35 cellular contexts compared by ENCODE assay signal in the genomic region with DNA sequence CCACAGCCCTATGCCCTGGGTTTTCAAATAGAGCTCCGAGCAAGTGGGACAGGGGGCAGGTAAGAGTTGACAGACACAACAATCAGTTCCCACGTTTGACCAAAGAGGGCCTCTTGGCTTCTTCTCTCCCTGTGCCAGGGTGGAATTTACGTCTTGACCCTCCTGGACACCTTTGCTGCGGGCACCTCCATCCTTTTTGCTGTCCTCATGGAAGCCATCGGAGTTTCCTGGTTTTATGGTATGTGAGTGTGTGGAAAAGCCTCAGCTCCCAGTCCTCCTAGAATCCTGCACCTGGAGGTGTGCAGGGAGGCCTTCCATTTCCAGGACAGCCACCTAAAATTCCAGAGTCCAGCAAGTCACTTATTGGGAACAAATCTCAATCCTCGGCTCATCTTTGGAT. TPM values are rescaled to one million over a fixed set of nuclear protein-coding genes. Genes with fewer than 3 reads are reported as not detected.
"Had no signal": no experiment of that assay in that cellular context is flagged by ENCODE, and none has a peak within 500 bp of the region (broad histone marks: within the 10 kb centered on the region; RNA-seq: fewer than 3 reads in every experiment).

No MANE protein-coding gene starts in this region.

- H3K27me3 ChIP-seq: ascending aorta had no signal

- H3K9me3 ChIP-seq: ascending aorta had no signal

- H3K27ac ChIP-seq: ascending aorta, VCaP had no signal

- DNase-seq: activated CD4-positive, alpha-beta memory T cell treated with anti-CD3 and anti-CD28 coated beads, Interleukin-2, amount 10 ng/mL, durations not matched to agents 7 days and 5 days; activated CD4-positive, alpha-beta T cell treated with anti-CD3 and anti-CD28 coated beads for 1 hour; activated CD4-positive, alpha-beta T cell treated with anti-CD3 and anti-CD28 coated beads for 36 hours; activated CD4-positive, alpha-beta T cell treated with anti-CD3 and anti-CD28 coated beads for 48 hours; activated CD4-positive, alpha-beta T cell treated with anti-CD3 and anti-CD28 coated beads, Interleukin-2, amount 10 ng/mL, durations not matched to agents 7 days and 5 days; activated CD4-positive, alpha-beta T cell treated with anti-CD3 and anti-CD28 coated beads, Interleukin-2, amount 50 U/mL, for 48 hours; activated CD4-positive, CD25-positive, alpha-beta regulatory T cell; activated CD8-positive, alpha-beta memory T cell treated with anti-CD3 and anti-CD28 coated beads for 24 hours; activated CD8-positive, alpha-beta memory T cell treated with anti-CD3 and anti-CD28 coated beads, Interleukin-2, amount 10 ng/mL, durations not matched to agents 7 days and 5 days; activated CD8-positive, alpha-beta memory T cell treated with anti-CD3 and anti-CD28 coated beads, Interleukin-2, amount 50 U/mL, for 48 hours; activated CD8-positive, alpha-beta T cell treated with anti-CD3 and anti-CD28 coated beads, Interleukin-2, amount 10 ng/mL, durations not matched to agents 7 days and 5 days; activated effector memory CD4-positive, alpha-beta T cell treated with Interleukin-2 at 50 U/mL for 16 hours; activated gamma-delta T cell; activated naive CD4-positive, alpha-beta T cell treated with anti-CD3 and anti-CD28 coated beads, Interleukin-2, amount 10 ng/mL, durations not matched to agents 7 days and 5 days; activated naive CD4-positive, alpha-beta T cell treated with Interleukin-2 at 50 U/mL for 16 hours; activated naive CD8-positive, alpha-beta T cell treated with anti-CD3 and anti-CD28 coated beads, Interleukin-2, amount 10 ng/mL, durations not matched to agents 7 days and 5 days; activated naive CD8-positive, alpha-beta T cell treated with anti-CD3 and anti-CD28 coated beads, Interleukin-2, amount 50 U/mL, for 24 hours; activated T-cell treated with anti-CD3 and anti-CD28 coated beads, Interleukin-2, amount 50 U/mL, for 24 hours; activated T-cell treated with anti-CD3 and anti-CD28 coated beads, Interleukin-2, amount 50 U/mL, for 48 hours; amygdala; anterior cingulate cortex; central memory CD4-positive, alpha-beta T cell; T-helper 1 cell; T-helper 2 cell; T-helper 9 cell had no signal

- ATAC-seq: activated CD4-positive, alpha-beta T cell treated with anti-CD3 and anti-CD28 coated beads for 36 hours; activated CD4-positive, CD25-positive, alpha-beta regulatory T cell treated with anti-CD3 and anti-CD28 coated beads, Interleukin-2, amount 50 U/mL, for 24 hours; activated CD8-positive, alpha-beta memory T cell treated with anti-CD3 and anti-CD28 coated beads, Interleukin-2, amount 10 ng/mL, durations not matched to agents 7 days and 5 days; activated CD8-positive, alpha-beta T cell treated with anti-CD3 and anti-CD28 coated beads, Interleukin-2, amount 10 ng/mL, durations not matched to agents 7 days and 5 days; activated naive CD8-positive, alpha-beta T cell treated with anti-CD3 and anti-CD28 coated beads, Interleukin-2, amount 50 U/mL, for 24 hours had no signal

- H3K4me1 Mint-ChIP-seq: activated naive CD4-positive, alpha-beta T cell treated with anti-CD3 and anti-CD28 coated beads, Interleukin-2, amount 50 U/mL, for 24 hours; activated naive CD8-positive, alpha-beta T cell treated with anti-CD3 and anti-CD28 coated beads, Interleukin-2, amount 50 U/mL, for 24 hours; brain had no signal

- H3K36me3 Mint-ChIP-seq: activated CD8-positive, alpha-beta memory T cell treated with anti-CD3 and anti-CD28 coated beads, Interleukin-2, amount 10 ng/mL, durations not matched to agents 7 days and 5 days; activated naive CD4-positive, alpha-beta T cell treated with anti-CD3 and anti-CD28 coated beads, Interleukin-2, amount 10 ng/mL, durations not matched to agents 7 days and 5 days; activated naive CD4-positive, alpha-beta T cell treated with anti-CD3 and anti-CD28 coated beads, Interleukin-2, amount 50 U/mL, for 24 hours; activated naive CD8-positive, alpha-beta T cell; activated naive CD8-positive, alpha-beta T cell treated with anti-CD3 and anti-CD28 coated beads, Interleukin-2, amount 10 ng/mL, durations not matched to agents 7 days and 5 days; brain had no signal

- H3K4me3 ChIP-seq: ascending aorta had no signal

- H3K4me1 ChIP-seq: ascending aorta had no signal

- H3K4me3 Mint-ChIP-seq: activated CD4-positive, alpha-beta memory T cell treated with anti-CD3 and anti-CD28 coated beads, Interleukin-2, amount 10 ng/mL, durations not matched to agents 7 days and 5 days; activated CD4-positive, alpha-beta T cell treated with anti-CD3 and anti-CD28 coated beads for 36 hours; activated CD4-positive, alpha-beta T cell treated with anti-CD3 and anti-CD28 coated beads, Interleukin-2, amount 10 ng/mL, durations not matched to agents 7 days and 5 days; activated CD8-positive, alpha-beta memory T cell treated with anti-CD3 and anti-CD28 coated beads, Interleukin-2, amount 10 ng/mL, durations not matched to agents 7 days and 5 days; activated CD8-positive, alpha-beta T cell treated with anti-CD3 and anti-CD28 coated beads, Interleukin-2, amount 10 ng/mL, durations not matched to agents 7 days and 5 days; activated naive CD4-positive, alpha-beta T cell treated with anti-CD3 and anti-CD28 coated beads, Interleukin-2, amount 10 ng/mL, durations not matched to agents 7 days and 5 days; activated naive CD4-positive, alpha-beta T cell treated with anti-CD3 and anti-CD28 coated beads, Interleukin-2, amount 50 U/mL, for 24 hours; activated naive CD8-positive, alpha-beta T cell; activated naive CD8-positive, alpha-beta T cell treated with anti-CD3 and anti-CD28 coated beads, Interleukin-2, amount 10 ng/mL, durations not matched to agents 7 days and 5 days; activated naive CD8-positive, alpha-beta T cell treated with anti-CD3 and anti-CD28 coated beads, Interleukin-2, amount 50 U/mL, for 24 hours; activated T-cell treated with anti-CD3 and anti-CD28 coated beads, Interleukin-2, amount 50 U/mL, for 24 hours; brain; T-helper 1 cell treated with Interleukin-12 subunit alpha and Interleukin-12 subunit beta and Interleukin-4 antibody, amounts not matched to agents 30 μg/mL and 1 μg/mL, for 36 hours; T-helper 2 cell treated with Interferon-gamma antibody and Interleukin-4, amounts not matched to agents 5 μg/mL and 100 μg/mL, for 36 hours had no signal

- H3K27ac Mint-ChIP-seq: activated CD4-positive, alpha-beta memory T cell treated with anti-CD3 and anti-CD28 coated beads, Interleukin-2, amount 10 ng/mL, durations not matched to agents 7 days and 5 days; activated CD4-positive, alpha-beta T cell treated with anti-CD3 and anti-CD28 coated beads for 36 hours; activated CD4-positive, alpha-beta T cell treated with anti-CD3 and anti-CD28 coated beads, Interleukin-2, amount 10 ng/mL, durations not matched to agents 7 days and 5 days; activated CD8-positive, alpha-beta memory T cell treated with anti-CD3 and anti-CD28 coated beads, Interleukin-2, amount 10 ng/mL, durations not matched to agents 7 days and 5 days; activated CD8-positive, alpha-beta T cell treated with anti-CD3 and anti-CD28 coated beads, Interleukin-2, amount 10 ng/mL, durations not matched to agents 7 days and 5 days; activated naive CD4-positive, alpha-beta T cell treated with anti-CD3 and anti-CD28 coated beads, Interleukin-2, amount 10 ng/mL, durations not matched to agents 7 days and 5 days; activated naive CD4-positive, alpha-beta T cell treated with anti-CD3 and anti-CD28 coated beads, Interleukin-2, amount 50 U/mL, for 24 hours; activated naive CD8-positive, alpha-beta T cell; activated naive CD8-positive, alpha-beta T cell treated with anti-CD3 and anti-CD28 coated beads, Interleukin-2, amount 10 ng/mL, durations not matched to agents 7 days and 5 days; activated naive CD8-positive, alpha-beta T cell treated with anti-CD3 and anti-CD28 coated beads, Interleukin-2, amount 50 U/mL, for 24 hours; activated T-cell treated with anti-CD3 and anti-CD28 coated beads, Interleukin-2, amount 50 U/mL, for 24 hours; activated T-helper 2 cell treated with anti-CD3 and anti-CD28 coated beads, Interferon-gamma antibody, Interleukin-2, Interleukin-4, amounts not matched to agents 10 μg/mL and 5 μg/mL and 100 μg/mL, durations not matched to agents 14 hours and 24 hours and 36 hours; brain; T-helper 1 cell treated with Interleukin-12 subunit alpha and Interleukin-12 subunit beta and Interleukin-4 antibody, amounts not matched to agents 30 μg/mL and 1 μg/mL, for 36 hours; T-helper 2 cell treated with Interferon-gamma antibody and Interleukin-4, amounts not matched to agents 5 μg/mL and 100 μg/mL, for 36 hours had no signal

- H3K36me3 ChIP-seq: ascending aorta had no signal

- H3K27me3 Mint-ChIP-seq: activated CD4-positive, alpha-beta memory T cell treated with anti-CD3 and anti-CD28 coated beads, Interleukin-2, amount 10 ng/mL, durations not matched to agents 7 days and 5 days; activated CD4-positive, alpha-beta T cell treated with anti-CD3 and anti-CD28 coated beads, Interleukin-2, amount 10 ng/mL, durations not matched to agents 7 days and 5 days; activated naive CD8-positive, alpha-beta T cell treated with anti-CD3 and anti-CD28 coated beads, Interleukin-2, amount 10 ng/mL, durations not matched to agents 7 days and 5 days; activated T-cell treated with anti-CD3 and anti-CD28 coated beads, Interleukin-2, amount 50 U/mL, for 24 hours had no signal

- H3K9me3 Mint-ChIP-seq: activated CD4-positive, alpha-beta memory T cell treated with anti-CD3 and anti-CD28 coated beads, Interleukin-2, amount 10 ng/mL, durations not matched to agents 7 days and 5 days; activated CD4-positive, alpha-beta T cell treated with anti-CD3 and anti-CD28 coated beads, Interleukin-2, amount 10 ng/mL, durations not matched to agents 7 days and 5 days; activated naive CD4-positive, alpha-beta T cell treated with anti-CD3 and anti-CD28 coated beads, Interleukin-2, amount 10 ng/mL, durations not matched to agents 7 days and 5 days; activated naive CD4-positive, alpha-beta T cell treated with anti-CD3 and anti-CD28 coated beads, Interleukin-2, amount 50 U/mL, for 24 hours; activated naive CD8-positive, alpha-beta T cell treated with anti-CD3 and anti-CD28 coated beads, Interleukin-2, amount 10 ng/mL, durations not matched to agents 7 days and 5 days; activated naive CD8-positive, alpha-beta T cell treated with anti-CD3 and anti-CD28 coated beads, Interleukin-2, amount 50 U/mL, for 24 hours; activated T-cell treated with anti-CD3 and anti-CD28 coated beads, Interleukin-2, amount 50 U/mL, for 24 hours; activated T-helper 2 cell treated with anti-CD3 and anti-CD28 coated beads, Interferon-gamma antibody, Interleukin-2, Interleukin-4, amounts not matched to agents 10 μg/mL and 5 μg/mL and 100 μg/mL, durations not matched to agents 14 hours and 24 hours and 36 hours; brain; T-helper 1 cell treated with Interleukin-12 subunit alpha and Interleukin-12 subunit beta and Interleukin-4 antibody, amounts not matched to agents 30 μg/mL and 1 μg/mL, for 36 hours; T-helper 2 cell treated with Interferon-gamma antibody and Interleukin-4, amounts not matched to agents 5 μg/mL and 100 μg/mL, for 36 hours had no signal

RNA-seq across cellular contexts. Expression of a gene that starts 42.5 kb away (rescaled TPM):
- total RNA-seq: activated CD4-positive, alpha-beta memory T cell treated with anti-CD3 and anti-CD28 coated beads, Interleukin-2, amount 10 ng/mL, durations not matched to agents 7 days and 5 days; activated CD4-positive, alpha-beta T cell treated with anti-CD3 and anti-CD28 coated beads for 36 hours; activated CD4-positive, alpha-beta T cell treated with anti-CD3 and anti-CD28 coated beads, Interleukin-2, amount 10 ng/mL, durations not matched to agents 7 days and 5 days; activated CD8-positive, alpha-beta memory T cell treated with anti-CD3 and anti-CD28 coated beads, Interleukin-2, amount 10 ng/mL, durations not matched to agents 7 days and 5 days; activated CD8-positive, alpha-beta T cell treated with anti-CD3 and anti-CD28 coated beads, Interleukin-2, amount 10 ng/mL, durations not matched to agents 7 days and 5 days; activated naive CD8-positive, alpha-beta T cell treated with anti-CD3 and anti-CD28 coated beads, Interleukin-2, amount 10 ng/mL, durations not matched to agents 7 days and 5 days; activated T-helper 2 cell treated with anti-CD3 and anti-CD28 coated beads, Interferon-gamma antibody, Interleukin-2, Interleukin-4, amounts not matched to agents 10 μg/mL and 5 μg/mL and 100 μg/mL, durations not matched to agents 14 hours and 24 hours and 36 hours; ascending aorta; cardiac septum had no signal
